Comparison of ENCODE assay signal across 1 cellular context in genomic region chr3:63934484-63934883, GRCh38.
TF ChIP-seq lines count a peak whose summit lies in the region.

No MANE protein-coding gene starts in this region.

TF ChIP-seq in HepG2, 621 proteins besides CTCF, POLR2A, EP300 and RAD21 (continued from another document):
- TF ChIP-seq TIGD3 (CRISPR knock-in tag; IDR thresholded peaks at IDR 0.05; ENCODE audit: borderline replicate concordance) (no peak), GLMP (CRISPR knock-in tag; IDR thresholded peaks at IDR 0.05; ENCODE audit: borderline replicate concordance) (no peak), E2F1 (CRISPR knock-in tag; IDR thresholded peaks at IDR 0.05) (no peak), CHCHD3 (CRISPR knock-in tag; IDR thresholded peaks at IDR 0.05) (no peak), GFI1 (CRISPR knock-in tag; IDR thresholded peaks at IDR 0.05; ENCODE audit: borderline replicate concordance) (no peak), ZSCAN9 (CRISPR knock-in tag; IDR thresholded peaks at IDR 0.05; ENCODE audit: borderline replicate concordance) (no peak), ZSCAN12 (CRISPR knock-in tag; IDR thresholded peaks at IDR 0.05) (no peak), ZNF256 (CRISPR knock-in tag; conservative IDR thresholded peaks at IDR 0.05) (no peak), ATF6 (CRISPR knock-in tag; conservative IDR thresholded peaks at IDR 0.05) (no peak), ZNF782 (CRISPR knock-in tag; IDR thresholded peaks at IDR 0.05; ENCODE audit: borderline replicate concordance) (no peak), TCF7 (IDR thresholded peaks at IDR 0.05; ENCODE audit: low read depth) (no peak), SRSF1 (optimal IDR thresholded peaks at IDR 0.05; ENCODE audit: low read depth, low read length) (no peak)
